ENCODE assay signal across 8 cellular contexts in genomic region chr15:58980351-58980939, GRCh38. TPM values are rescaled to one million over a fixed set of nuclear protein-coding genes. Genes with fewer than 3 reads are reported as not detected.
A peak's percentile ranks its signal among the peaks of the same experiment; 100 is the strongest.
DNase-seq lines count a peak whose midpoint lies in the region; ATAC-seq, FAIRE-seq and TF ChIP-seq lines count a peak whose summit lies in the region.

No MANE protein-coding gene starts in this region.

- H3K4me3 ChIP-seq in left ventricle myocardium inferior = no peak overlapping the region
- no peak overlapping the region for H3K4me3 ChIP-seq in right cardiac atrium (ENCODE audit: low read length)
- H3K4me3 ChIP-seq in K562 = no peak overlapping the region
- H3K4me3 ChIP-seq in liver (ENCODE audit: low read depth in 1 of 3, low read length in 3 of 3) = no peak overlapping the region

- intact Hi-C loops in left ventricle myocardium inferior (cut with micrococcal nuclease) = loop anchor here (5.0 kb wide), 1 partner anchor 512 kb away; no protein-coding TSS in a partner anchor
- intact Hi-C loops in right cardiac atrium (cut with DNase I) = loop anchor here in 3 of 4 donors (2.0 to 10.0 kb wide), 4 partner anchors 104 to 514 kb away; no protein-coding TSS in a partner anchor
- intact Hi-C loops in K562 (cut with micrococcal nuclease) = loop anchor here (1.0 to 2.0 kb wide), 3 partner anchors 158 to 548 kb away; no protein-coding TSS in a partner anchor

- in situ Hi-C loops in K562 (cut with MboI) = no loop called here

- H3K27me3 ChIP-seq in left ventricle myocardium inferior (ENCODE audit: low read depth) (no peaks in the 10 kb centered on the region), right cardiac atrium (ENCODE audit: control insufficient read depth, insufficient read depth) (no peaks in the 10 kb centered on the region), K562 (ENCODE audit: control insufficient read depth in 2 of 2, insufficient read depth in 2 of 2, low read length in 2 of 2) (no peaks in the 10 kb centered on the region), liver (ENCODE audit: control insufficient read depth in 4 of 4, insufficient read depth in 4 of 4, low read length in 3 of 4) (no peaks in the 10 kb centered on the region)

- H3K9me1 ChIP-seq in K562 (ENCODE audit: control insufficient read depth, insufficient read depth, low read length) = no peaks in the 10 kb centered on the region

- 4% methylated on average over 5 of the region's 5 CpGs for WGBS in right cardiac atrium
- 0% methylated on average over 5 of the region's 5 CpGs for WGBS in K562 (ENCODE audit: insufficient coverage, low coverage, missing lambda C conversion rate)
- 5% methylated on average over 5 of the region's 5 CpGs for WGBS in liver

- TF ChIP-seq RAD21 in K562 (CRISPR knock-in tag; conservative IDR thresholded peaks at IDR 0.05 in 1 of 2, IDR thresholded peaks at IDR 0.05 in 1 of 2) (peak; percentile 75 to 82), liver (IDR thresholded peaks at IDR 0.05) (peak; percentile 80 to 87)

- H4K20me1 ChIP-seq in K562 (replicated peaks; ENCODE audit: control insufficient read depth, insufficient read depth, low read length) = no peaks in the 10 kb centered on the region

- no peak for TF ChIP-seq EP300 in K562 (IDR thresholded peaks at IDR 0.05; ENCODE audit: low read length)

- H3K9me3 ChIP-seq in left ventricle myocardium inferior (replicated peaks) (no peaks in the 10 kb centered on the region), right cardiac atrium (ENCODE audit: control insufficient read depth, low read length) (no peaks in the 10 kb centered on the region), K562 (replicated peaks; ENCODE audit: control insufficient read depth, insufficient read depth, low read depth, low read length) (no peaks in the 10 kb centered on the region), liver (ENCODE audit: control insufficient read depth in 4 of 4, low read length in 3 of 4) (no peaks in the 10 kb centered on the region)

- DNase-seq in left ventricle myocardium inferior (no peak), right cardiac atrium (no peak), NCI-H460 (ENCODE audit: extremely low read depth, low read depth) (peak; percentile 27), K562 (ENCODE audit: extremely low read depth in 1 of 4, low spot score in 3 of 4) (peak in 2 of 4 experiments; percentile 20 to 40), HPDE6-E6E7 (ENCODE audit: extremely low spot score) (no peak)
- DNase-seq in stimulated activated CD4-positive, alpha-beta T cell treated with anti-CD3 and anti-CD28 coated beads, Interleukin-4, amount 100 ng/mL, for 1 hour = no peak
- DNase-seq in activated naive CD4-positive, alpha-beta T cell treated with anti-CD3 and anti-CD28 coated beads, Interleukin-2, amount 50 U/mL, for 16 hours = no peak

- no peak overlapping the region for H2AFZ ChIP-seq in K562 (ENCODE audit: low read depth, low read length)

- no peak overlapping the region for H3K4me2 ChIP-seq in K562 (ENCODE audit: insufficient read depth, low read length)

- no peak overlapping the region for H3K27ac ChIP-seq in left ventricle myocardium inferior (replicated peaks)
- no peak overlapping the region for H3K27ac ChIP-seq in right cardiac atrium (ENCODE audit: low read length)
- H3K27ac ChIP-seq in K562 (ENCODE audit: extremely low read depth, low read depth, low read length) = no peak overlapping the region
- H3K27ac ChIP-seq in liver (ENCODE audit: low read depth in 1 of 2, low read length in 2 of 2) = no peak overlapping the region

- H3K4me1 ChIP-seq in left ventricle myocardium inferior = peaks cover 3% of the 10 kb centered on the region
- H3K4me1 ChIP-seq in right cardiac atrium (ENCODE audit: control insufficient read depth, insufficient read depth, low read length) = no peaks in the 10 kb centered on the region
- no peaks in the 10 kb centered on the region for H3K4me1 ChIP-seq in K562 (replicated peaks in 1 of 2; ENCODE audit: control insufficient read depth in 2 of 2, insufficient read depth in 2 of 2, low read length in 2 of 2)
- peaks cover 0 to 11% (median 0%) of the 10 kb centered on the region in 4 donors for H3K4me1 ChIP-seq in liver (ENCODE audit: control insufficient read depth in 4 of 4, insufficient read depth in 4 of 4, low read length in 3 of 4)

- FAIRE-seq in K562 (lab: Jason Lieb, UNC) = peak; percentile 87

- TF ChIP-seq CTCF in left ventricle myocardium inferior (IDR thresholded peaks at IDR 0.05; ENCODE audit: borderline replicate concordance) (peak; percentile 70), K562 (IDR thresholded peaks at IDR 0.05 in 2 of 3, conservative IDR thresholded peaks at IDR 0.05 in 1 of 3; ENCODE audit: insufficient read depth in 2 of 3, low read depth in 1 of 3, low read length in 3 of 3) (peak in 2 of 3 experiments; percentile 25 to 74; a peak in 4 of 6 replicates), liver (IDR thresholded peaks at IDR 0.05; ENCODE audit: low read depth, low read length, missing input control) (peak; percentile 48)

- CTCF ChIA-PET in K562 (lab: Yijun Ruan, JAX; ENCODE audit: low intra/inter-chr PET ratio) = interaction anchor here (0.9 to 2.4 kb wide), 4 partner anchors 156 to 512 kb away, joined by 3 to 17 read pairs (median 4); no protein-coding TSS in a partner anchor

- no TSS peak for BruUV-seq in K562 (replicated peaks; lab: Mats Ljungman, UMichigan)

- POLR2A ChIA-PET in K562 (lab: Yijun Ruan, JAX) = no interaction called here

- no peak for ATAC-seq in right cardiac atrium
- peak; percentile 57; the same call in 2 of the 3 replicates for ATAC-seq in K562

- H3K36me3 ChIP-seq in left ventricle myocardium inferior (no peaks in the 10 kb centered on the region), K562 (ENCODE audit: control insufficient read depth, insufficient read depth, low read length) (no peaks in the 10 kb centered on the region), liver (ENCODE audit: control insufficient read depth in 4 of 4, insufficient read depth in 3 of 4, low read depth in 1 of 4, low read length in 3 of 4) (no peaks in the 10 kb centered on the region)

- H3K9ac ChIP-seq in K562 (ENCODE audit: insufficient read depth in 1 of 2, low read depth in 2 of 2, low read length in 2 of 2) (no peak overlapping the region), liver (ENCODE audit: low read depth in 1 of 2, low read length in 2 of 2) (peak overlapping the region in 1 of 2 donors; percentile 30)

- no peaks in the 10 kb centered on the region for H3K79me2 ChIP-seq in K562 (ENCODE audit: control insufficient read depth, insufficient read depth, low read length)

- no peak for TF ChIP-seq POLR2A in K562 (conservative IDR thresholded peaks at IDR 0.05)

TF ChIP-seq in liver, 16 proteins besides CTCF, POLR2A, EP300 and RAD21 (continues in another document):
- no peak for TF ChIP-seq HNF4A (conservative IDR thresholded peaks at IDR 0.05)

RNA-seq across cellular contexts. Expression of gene RNF111, which starts 7.0 kb away (rescaled TPM):
- 20.3 TPM for total RNA-seq in left ventricle myocardium inferior
- 10 to 100 TPM; 22.6 to 29.4 (median 25.0) TPM for total RNA-seq in right cardiac atrium
- polyA plus RNA-seq in right cardiac atrium = 8.0 TPM
- total RNA-seq in NCI-H460 (2014; rRNA removed; shearing (Covaris generic)) = 3.8 and 4.8 TPM in 2 replicates
- 7.3 and 13.8 TPM in 2 replicates for polyA plus RNA-seq in NCI-H460 (2014; cell fraction: nucleus; rRNA removed)
- 50.0 and 114 TPM in 2 replicates for total RNA-seq in K562 (2011; cell fraction: chromatin; rRNA removed; ENCODE audit: low replicate concordance)
- total RNA-seq in K562 (2011; cell fraction: nucleolus; rRNA removed) = 27.3 and 36.6 TPM in 2 replicates
- 42.4 and 45.5 TPM in 2 replicates for total RNA-seq in K562 (2011; cell fraction: nucleoplasm; rRNA removed)
- 9.5 and 14.0 TPM in 2 replicates for total RNA-seq in K562 (2014; rRNA removed)
- total RNA-seq in K562 (2014; rRNA removed; fragmentation: Illumina TruSeq; extraction: Trizol) = 14.4 and 20.6 TPM in 2 replicates
- 15.8 and 18.7 TPM in 2 replicates for total RNA-seq in K562 (2015; rRNA removed; fragmentation: Illumina TruSeq; extraction: Trizol)
- 21.4 and 26.0 TPM in 2 replicates for total RNA-seq in K562 (2021)
- polyA plus RNA-seq in K562 (2011; rRNA removed) = 22.8 and 32.9 TPM in 2 replicates
- 17.7 and 22.8 TPM in 2 replicates for polyA plus RNA-seq in K562 (2011; cell fraction: cytosol; rRNA removed)
- polyA plus RNA-seq in K562 (2011; cell fraction: nucleus; rRNA removed) = 44.1 and 50.0 TPM in 2 replicates
- polyA plus RNA-seq in K562 (2012) = 13.6 and 17.5 TPM in 2 replicates
- polyA plus RNA-seq in K562 (2014; fragmentation: Illumina TruSeq; extraction: Trizol) = 14.5 and 15.2 TPM in 2 replicates
- polyA plus RNA-seq in K562 (2014; fragmentation: Nextera tagmentation; extraction: Ambion mirVana) = 1 to 10 TPM; 7.9 to 8.5 TPM
- polyA plus RNA-seq in K562 (2014; rRNA removed) = 9.4 and 11.2 TPM in 2 replicates
- 66.5 and 82.2 TPM in 2 replicates for polyA minus RNA-seq in K562 (2011; rRNA and poly(A)+ RNA removed)
- 27.5 and 33.1 TPM in 2 replicates for polyA minus RNA-seq in K562 (2011; cell fraction: cytosol; rRNA and poly(A)+ RNA removed)
- 43.5 and 49.8 TPM in 2 replicates for polyA minus RNA-seq in K562 (2011; cell fraction: nucleus; rRNA and poly(A)+ RNA removed)
- 10 to 100 TPM; 13.6 to 16.9 TPM for total RNA-seq in liver
- polyA plus RNA-seq in liver = 1 to 10 TPM; 5.1 to 7.1 TPM

RNA-seq across cellular contexts. Expression of gene SLTM, which starts 47.0 kb away (rescaled TPM):
- total RNA-seq in left ventricle myocardium inferior (47.8 TPM), right cardiac atrium (10 to 100 TPM; 44.0 to 69.3 (median 55.0) TPM), K562 (2014; rRNA removed) (113 and 118 TPM in 2 replicates), K562 (2014; rRNA removed; fragmentation: Illumina TruSeq; extraction: Trizol) (136 TPM in 2 replicates), K562 (2015; rRNA removed; fragmentation: Illumina TruSeq; extraction: Trizol) (154 and 163 TPM in 2 replicates), K562 (2021) (72.1 and 76.5 TPM in 2 replicates), liver (10 to 100 TPM; 44.8 to 78.1 TPM)
- polyA plus RNA-seq in right cardiac atrium (43.7 TPM), K562 (2011; rRNA removed) (38.6 and 39.5 TPM in 2 replicates), K562 (2014; fragmentation: Illumina TruSeq; extraction: Trizol) (107 and 132 TPM in 2 replicates), K562 (2014; fragmentation: Nextera tagmentation; extraction: Ambion mirVana) (10 to 100 TPM; 61.4 to 69.7 TPM), K562 (2014; rRNA removed) (99.3 and 102 TPM in 2 replicates), liver (10 to 100 TPM; 20.4 to 55.4 TPM)
- total RNA-seq in NCI-H460 (2014; rRNA removed; shearing (Covaris generic)) = 83.1 and 114 TPM in 2 replicates
- polyA plus RNA-seq in NCI-H460 (2014; cell fraction: nucleus; rRNA removed) = 88.7 and 120 TPM in 2 replicates
- total RNA-seq in K562 (2011; cell fraction: chromatin; rRNA removed; ENCODE audit: low replicate concordance) = 135 and 417 TPM in 2 replicates
- total RNA-seq in K562 (2011; cell fraction: nucleolus; rRNA removed) = 73.4 and 74.5 TPM in 2 replicates
- 136 and 183 TPM in 2 replicates for total RNA-seq in K562 (2011; cell fraction: nucleoplasm; rRNA removed)
- polyA plus RNA-seq in K562 (2011; cell fraction: cytosol; rRNA removed) = 11.6 and 18.9 TPM in 2 replicates
- polyA plus RNA-seq in K562 (2011; cell fraction: nucleus; rRNA removed) = 114 and 120 TPM in 2 replicates
- polyA plus RNA-seq in K562 (2012) = 88.1 and 95.6 TPM in 2 replicates
- 72.6 and 90.1 TPM in 2 replicates for polyA minus RNA-seq in K562 (2011; rRNA and poly(A)+ RNA removed)
- 28.4 and 34.2 TPM in 2 replicates for polyA minus RNA-seq in K562 (2011; cell fraction: cytosol; rRNA and poly(A)+ RNA removed)
- 94.8 and 155 TPM in 2 replicates for polyA minus RNA-seq in K562 (2011; cell fraction: nucleus; rRNA and poly(A)+ RNA removed)
